ENCODE assay signal across 1 cellular context in the genomic region with DNA sequence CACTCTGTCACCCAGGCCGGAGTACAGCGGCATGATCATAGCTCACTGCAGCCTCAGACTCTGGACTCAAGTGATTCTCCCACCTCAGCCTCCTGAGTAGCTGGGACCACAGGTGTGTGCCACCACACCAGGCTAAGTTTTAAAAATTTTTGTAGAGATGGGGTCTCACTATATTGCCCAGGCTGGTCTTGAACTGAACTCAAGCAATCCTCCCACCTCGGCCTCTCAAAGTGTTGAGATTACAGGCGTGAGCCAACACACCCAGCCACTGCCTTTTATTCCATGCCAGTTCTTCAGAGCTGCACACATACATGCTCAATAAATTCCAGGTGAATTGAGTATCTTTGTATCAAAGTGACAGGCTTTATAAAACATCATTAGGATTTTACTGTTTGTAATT.
TF ChIP-seq lines count a peak whose summit lies in the region.

No MANE protein-coding gene starts in this region.

TF ChIP-seq in HepG2, 621 proteins besides CTCF, POLR2A, EP300 and RAD21:
- TF ChIP-seq ZNF75D (CRISPR knock-in tag; IDR thresholded peaks at IDR 0.05; ENCODE audit: borderline replicate concordance) (no peak), ZNF121 (CRISPR knock-in tag; IDR thresholded peaks at IDR 0.05) (peak; percentile 57; the same call in 1 of the 2 replicates)
TF ChIP-seq in HepG2: peak in this region for 1.
